1 cellular context compared by ENCODE assay signal in genomic region chr6:127939442-127940066, GRCh38.
TF ChIP-seq lines count a peak whose summit lies in the region.

No MANE protein-coding gene starts in this region.

TF ChIP-seq in HepG2, 621 proteins besides CTCF, POLR2A, EP300 and RAD21 (continued from another document):
- TF ChIP-seq FOXA1 (IDR thresholded peaks at IDR 0.05) (no peak), FOXA1 (CRISPR knock-in tag; IDR thresholded peaks at IDR 0.05) (no peak), RAD51 (IDR thresholded peaks at IDR 0.05; ENCODE audit: borderline replicate concordance) (no peak), MAFK (conservative IDR thresholded peaks at IDR 0.05 in 1 of 2, IDR thresholded peaks at IDR 0.05 in 1 of 2; ENCODE audit: low read length in 2 of 2) (peak; percentile 85 to 92), NKX3-1 (CRISPR knock-in tag; IDR thresholded peaks at IDR 0.05) (no peak), SNAPC2 (CRISPR knock-in tag; IDR thresholded peaks at IDR 0.05) (no peak), SIX4 (CRISPR knock-in tag; IDR thresholded peaks at IDR 0.05) (no peak), HNRNPLL (IDR thresholded peaks at IDR 0.05; ENCODE audit: low read depth, low read length, poor library complexity, severe bottlenecking) (no peak), KLF11 (CRISPR knock-in tag; IDR thresholded peaks at IDR 0.05) (no peak), ZXDC (CRISPR knock-in tag; IDR thresholded peaks at IDR 0.05) (no peak), MAFF (IDR thresholded peaks at IDR 0.05; ENCODE audit: low read depth, low read length) (peak; percentile 86), ZNF280D (CRISPR knock-in tag; IDR thresholded peaks at IDR 0.05) (no peak)
TF ChIP-seq in HepG2: peak in this region for 3.
